18 cellular contexts compared by ENCODE assay signal in the genomic region with DNA sequence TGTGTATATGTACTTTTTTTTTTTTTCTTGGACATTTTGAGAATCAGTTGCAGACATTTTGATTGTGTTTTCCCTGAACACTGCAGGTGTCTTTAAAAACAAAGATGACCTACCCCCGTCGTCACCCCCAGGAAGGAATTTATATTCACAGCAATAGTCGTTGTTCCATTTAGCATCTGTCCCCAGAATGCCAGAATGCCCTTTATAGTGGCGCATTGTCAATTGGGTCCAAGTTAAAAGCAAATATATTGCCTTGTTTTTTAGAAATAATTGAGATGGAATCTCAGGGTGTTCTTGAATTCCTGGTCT. TPM values are rescaled to one million over a fixed set of nuclear protein-coding genes. Genes with fewer than 3 reads are reported as not detected.
DNase-seq lines count a peak whose midpoint lies in the region; ATAC-seq and TF ChIP-seq lines count a peak whose summit lies in the region.
"Had no signal": no experiment of that assay in that cellular context is flagged by ENCODE, and none has a peak within 500 bp of the region (broad histone marks: within the 10 kb centered on the region; RNA-seq: fewer than 3 reads in every experiment).

No MANE protein-coding gene starts in this region.

- H3K27ac Mint-ChIP-seq in endothelial cell (ENCODE audit: unreplicated experiment), result no peak overlapping the region
- H3K27ac Mint-ChIP-seq in progenitor cell of endocrine pancreas, result peak overlapping the region; percentile 45
- H3K27ac Mint-ChIP-seq in activated CD4-positive, alpha-beta memory T cell treated with anti-CD3 and anti-CD28 coated beads for 36 hours, result no peak overlapping the region
- H3K27ac Mint-ChIP-seq: CD4-positive, alpha-beta T cell had no signal

- H3K36me3 Mint-ChIP-seq in endothelial cell (ENCODE audit: low read depth, unreplicated experiment) (peaks cover 30% of the 10 kb centered on the region), progenitor cell of endocrine pancreas (ENCODE audit: insufficient read depth) (peaks cover 29% of the 10 kb centered on the region)
- H3K36me3 Mint-ChIP-seq in activated CD4-positive, alpha-beta memory T cell treated with anti-CD3 and anti-CD28 coated beads for 36 hours, result peaks cover 53% of the 10 kb centered on the region

- peak; percentile 1 for DNase-seq in 8988T
- no peak for DNase-seq in endothelial cell (ENCODE audit: low spot score)
- DNase-seq in progenitor cell of endocrine pancreas (ENCODE audit: low spot score, unreplicated experiment), result no peak
- no peak for DNase-seq in lower lobe of right lung
- no peak for DNase-seq in NCI-H1694 (lab: John Stamatoyannopoulos, UW)
- no peak for DNase-seq in activated CD4-positive, alpha-beta memory T cell treated with anti-CD3 and anti-CD28 coated beads for 36 hours
- DNase-seq: AML-193; CD4-positive, alpha-beta T cell; DMS153; DMS79; GDM1; GM23248; HCEC 1CT; IMR-90 had no signal

- ATAC-seq in lower lobe of right lung, result no peak
- ATAC-seq: A549, K562 had no signal

- H3K4me1 Mint-ChIP-seq in endothelial cell (ENCODE audit: unreplicated experiment) (no peaks in the 10 kb centered on the region), progenitor cell of endocrine pancreas (ENCODE audit: low read depth) (peaks cover 8% of the 10 kb centered on the region)
- H3K4me1 Mint-ChIP-seq in activated CD4-positive, alpha-beta memory T cell treated with anti-CD3 and anti-CD28 coated beads for 36 hours (ENCODE audit: low read depth), result peaks cover 28% of the 10 kb centered on the region

- H3K4me3 Mint-ChIP-seq in endothelial cell (ENCODE audit: unreplicated experiment) (peak overlapping the region; percentile 54), progenitor cell of endocrine pancreas (ENCODE audit: low read depth) (no peak overlapping the region)
- H3K4me3 Mint-ChIP-seq in activated CD4-positive, alpha-beta memory T cell treated with anti-CD3 and anti-CD28 coated beads for 36 hours, result no peak overlapping the region
- H3K4me3 Mint-ChIP-seq: CD4-positive, alpha-beta T cell had no signal

- H3K36me3 ChIP-seq in HEK293 (ENCODE audit: control insufficient read depth in 2 of 2, insufficient read depth in 1 of 2, low read length in 2 of 2), result peaks cover 59 to 71% of the 10 kb centered on the region in 2 experiments
- peaks cover 65% of the 10 kb centered on the region for H3K36me3 ChIP-seq in lower lobe of right lung

- H3K4me1 ChIP-seq in HEK293 (ENCODE audit: control insufficient read depth, insufficient read depth, low read length), result no peaks in the 10 kb centered on the region
- peaks cover 16% of the 10 kb centered on the region for H3K4me1 ChIP-seq in lower lobe of right lung

- H3K9me3 Mint-ChIP-seq in endothelial cell (ENCODE audit: unreplicated experiment), result no peaks in the 10 kb centered on the region
- H3K9me3 Mint-ChIP-seq in progenitor cell of endocrine pancreas (ENCODE audit: low read depth), result no peaks in the 10 kb centered on the region
- H3K9me3 Mint-ChIP-seq in activated CD4-positive, alpha-beta memory T cell treated with anti-CD3 and anti-CD28 coated beads for 36 hours, result no peaks in the 10 kb centered on the region
- H3K9me3 Mint-ChIP-seq: CD4-positive, alpha-beta T cell had no signal

- TF ChIP-seq CTCF in HEK293 (tag by site-specific recombination; IDR thresholded peaks at IDR 0.05) (no peak), endothelial cell (IDR thresholded peaks at IDR 0.05; ENCODE audit: unreplicated experiment) (no peak), progenitor cell of endocrine pancreas (IDR thresholded peaks at IDR 0.05; ENCODE audit: unreplicated experiment) (no peak), lower lobe of right lung (IDR thresholded peaks at IDR 0.05) (no peak)

- POLR2A ChIA-PET in HEK293 (lab: Yijun Ruan, JAX), result no interaction called here
- POLR2A ChIA-PET in activated CD4-positive, alpha-beta memory T cell treated with anti-CD3 and anti-CD28 coated beads for 36 hours (lab: Charles Lee), result no interaction called here

- no peaks in the 10 kb centered on the region for H3K9me3 ChIP-seq in HEK293 (ENCODE audit: control insufficient read depth, insufficient read depth, low read depth, low read length)
- H3K9me3 ChIP-seq in lower lobe of right lung, result no peaks in the 10 kb centered on the region
- H3K9me3 ChIP-seq: A549 had no signal

- H3K27me3 ChIP-seq in lower lobe of right lung (ENCODE audit: low read depth), result peaks cover 18% of the 10 kb centered on the region

- CTCF ChIA-PET in HEK293 (lab: Yijun Ruan, JAX), result no interaction called here
- CTCF ChIA-PET in activated CD4-positive, alpha-beta memory T cell treated with anti-CD3 and anti-CD28 coated beads for 36 hours (lab: Charles Lee), result no interaction called here

- intact Hi-C loops in lower lobe of right lung (cut with DNase I), result no loop called here
- intact Hi-C loops in activated CD4-positive, alpha-beta memory T cell treated with anti-CD3 and anti-CD28 coated beads for 36 hours (cut with micrococcal nuclease), result no loop called here

- H3K27ac ChIP-seq in HEK293 (ENCODE audit: extremely low read depth, low read depth, low read length) (no peak overlapping the region), lower lobe of right lung (no peak overlapping the region)
- H3K27ac ChIP-seq: A549, GM23248 had no signal

- H3K4me3 ChIP-seq in HEK293 (ENCODE audit: low read depth, low read length) (no peak overlapping the region), lower lobe of right lung (no peak overlapping the region)
- H3K4me3 ChIP-seq: A549, GM23248, K562 had no signal

- H3K27me3 Mint-ChIP-seq in endothelial cell (ENCODE audit: unreplicated experiment) (peaks cover 8% of the 10 kb centered on the region), progenitor cell of endocrine pancreas (peaks cover 20% of the 10 kb centered on the region)
- H3K27me3 Mint-ChIP-seq in activated CD4-positive, alpha-beta memory T cell treated with anti-CD3 and anti-CD28 coated beads for 36 hours, result peaks cover 3% of the 10 kb centered on the region

TF ChIP-seq in HEK293, 187 proteins besides CTCF, POLR2A, EP300 and RAD21:
- TF ChIP-seq GLIS1 (tag by site-specific recombination; IDR thresholded peaks at IDR 0.05) (peak; percentile 61; the same call in 1 of the 2 replicates), GLI2 (tag by site-specific recombination; IDR thresholded peaks at IDR 0.05; ENCODE audit: borderline replicate concordance, low read depth) (no peak)

RNA-seq across cellular contexts. Expression of a gene that starts 1.8 kb away (rescaled TPM):
- total RNA-seq in endothelial cell (ENCODE audit: unreplicated experiment), result not detected
- 0.42 TPM in 1 of 2 replicates, not detected in the other for total RNA-seq in progenitor cell of endocrine pancreas
- total RNA-seq in lower lobe of right lung, result not detected
- total RNA-seq in activated CD4-positive, alpha-beta memory T cell treated with anti-CD3 and anti-CD28 coated beads for 36 hours, result under 1 TPM; 0.21 to 0.31 TPM
- total RNA-seq: Daoy, GM23248, IMR-90 had no signal

RNA-seq across cellular contexts. Expression of a gene that starts 6.6 kb away (rescaled TPM):
- total RNA-seq in endothelial cell (ENCODE audit: unreplicated experiment) (1,047 TPM), progenitor cell of endocrine pancreas (1,006 and 1,040 TPM in 2 replicates), lower lobe of right lung (770 TPM)
- 1,000 to 10,000 TPM; 1,415 to 1,438 TPM for total RNA-seq in activated CD4-positive, alpha-beta memory T cell treated with anti-CD3 and anti-CD28 coated beads for 36 hours

RNA-seq across cellular contexts. Expression of a gene that starts 12.8 kb away (rescaled TPM):
- total RNA-seq in endothelial cell (ENCODE audit: unreplicated experiment) (4.5 TPM), progenitor cell of endocrine pancreas (5.4 and 6.1 TPM in 2 replicates), lower lobe of right lung (1.2 TPM)
- total RNA-seq in activated CD4-positive, alpha-beta memory T cell treated with anti-CD3 and anti-CD28 coated beads for 36 hours, result 1 to 10 TPM; 2.1 to 2.4 TPM

RNA-seq across cellular contexts. Expression of a gene that starts 14.8 kb away (rescaled TPM):
- 6.0 TPM for total RNA-seq in endothelial cell (ENCODE audit: unreplicated experiment)
- total RNA-seq in progenitor cell of endocrine pancreas, result 16.7 and 18.2 TPM in 2 replicates
- total RNA-seq in lower lobe of right lung, result 10.0 TPM
- total RNA-seq in activated CD4-positive, alpha-beta memory T cell treated with anti-CD3 and anti-CD28 coated beads for 36 hours, result 10 to 100 TPM in 1 of 2 experiments, 1 to 10 TPM in 1; 8.3 to 10.7 TPM

RNA-seq across cellular contexts. Expression of a gene that starts 31.1 kb away (rescaled TPM):
- total RNA-seq in endothelial cell (ENCODE audit: unreplicated experiment), result 3.6 TPM
- 11.7 and 13.4 TPM in 2 replicates for total RNA-seq in progenitor cell of endocrine pancreas
- 2.5 TPM for total RNA-seq in lower lobe of right lung
- under 1 TPM; 0.31 to 0.93 TPM for total RNA-seq in activated CD4-positive, alpha-beta memory T cell treated with anti-CD3 and anti-CD28 coated beads for 36 hours
